ENCODE assay signal across 8 cellular contexts in the genomic region with DNA sequence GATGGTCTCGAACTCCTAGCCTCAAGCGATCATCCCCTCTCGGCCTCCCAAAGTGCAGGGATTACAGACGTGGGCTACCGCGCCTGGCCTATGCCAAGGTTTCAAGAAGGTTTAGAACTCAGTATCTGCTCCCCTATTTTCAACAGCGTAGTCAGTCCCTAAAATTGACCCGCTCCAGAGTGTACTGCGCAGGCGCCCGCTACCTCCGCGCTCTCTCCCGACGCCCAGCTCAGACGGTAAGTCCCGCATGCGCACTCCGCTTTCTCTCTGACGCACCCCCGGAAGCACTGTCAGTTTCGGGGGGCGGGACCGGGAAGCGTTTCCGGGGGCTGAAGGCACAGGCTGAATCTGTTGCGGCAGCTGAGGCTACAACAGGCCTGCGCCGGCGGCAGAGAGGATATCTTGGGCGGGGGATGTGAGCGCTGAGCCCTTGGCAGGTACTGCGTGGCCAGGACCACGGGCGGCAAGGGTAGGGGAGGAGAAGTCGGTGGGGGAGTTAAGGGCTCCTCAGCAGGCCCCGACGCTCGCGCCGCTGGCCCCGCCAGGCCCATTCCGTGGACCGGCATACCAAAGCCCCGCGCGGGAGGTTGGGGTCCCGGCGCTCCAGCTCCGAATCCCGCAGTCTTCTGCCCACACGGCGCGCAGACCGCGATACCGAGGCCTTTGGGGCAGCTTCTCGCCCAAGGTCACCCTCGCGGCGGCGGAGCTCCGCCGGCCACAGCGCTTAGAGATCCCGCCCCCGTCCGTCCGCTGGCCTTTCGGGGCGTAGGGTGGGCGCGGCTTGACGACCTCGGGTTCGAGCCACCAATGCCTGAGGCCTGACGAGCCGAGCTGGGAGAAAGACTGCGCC. TPM values are rescaled to one million over a fixed set of nuclear protein-coding genes. Genes with fewer than 3 reads are reported as not detected.
DNase-seq lines count a peak whose midpoint lies in the region; ATAC-seq, FAIRE-seq and TF ChIP-seq lines count a peak whose summit lies in the region.

A gene with protein sequence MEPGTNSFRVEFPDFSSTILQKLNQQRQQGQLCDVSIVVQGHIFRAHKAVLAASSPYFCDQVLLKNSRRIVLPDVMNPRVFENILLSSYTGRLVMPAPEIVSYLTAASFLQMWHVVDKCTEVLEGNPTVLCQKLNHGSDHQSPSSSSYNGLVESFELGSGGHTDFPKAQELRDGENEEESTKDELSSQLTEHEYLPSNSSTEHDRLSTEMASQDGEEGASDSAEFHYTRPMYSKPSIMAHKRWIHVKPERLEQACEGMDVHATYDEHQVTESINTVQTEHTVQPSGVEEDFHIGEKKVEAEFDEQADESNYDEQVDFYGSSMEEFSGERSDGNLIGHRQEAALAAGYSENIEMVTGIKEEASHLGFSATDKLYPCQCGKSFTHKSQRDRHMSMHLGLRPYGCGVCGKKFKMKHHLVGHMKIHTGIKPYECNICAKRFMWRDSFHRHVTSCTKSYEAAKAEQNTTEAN (plus strand): TSS at position 345 of the 850 bp plus-strand sequence. CDS start 27,470 bp downstream, outside the sequence.

- no peaks in the 10 kb centered on the region for H3K9me3 Mint-ChIP-seq in natural killer cell

- DNase-seq in EL: peak; percentile 97
- peak; percentile 97 for DNase-seq in H54 (ENCODE audit: insufficient read length, low spot score)
- DNase-seq in MG63: peak; percentile 96
- DNase-seq in SHP77 (lab: John Stamatoyannopoulos, UW): peak; percentile 92 to 96
- DNase-seq in activated T-helper 9 cell treated with anti-CD3 and anti-CD28 coated beads, Interleukin-2, amount 50 U/mL, for 16 hours (ENCODE audit: low read depth): peak; percentile 98
- DNase-seq in fibroblast of peridontal ligament (ENCODE audit: extremely low read depth): peak; percentile 95
- DNase-seq in natural killer cell: peak; percentile 97
- DNase-seq in stimulated activated naive CD4-positive, alpha-beta T cell (lab: John Stamatoyannopoulos, UW): peak; percentile 92 to 97 (median 96)

- peaks cover 0 to 3% of the 10 kb centered on the region in 2 donors for H3K27me3 Mint-ChIP-seq in natural killer cell (ENCODE audit: low read depth in 2 of 2)

- H3K4me1 Mint-ChIP-seq in natural killer cell: peaks cover 41 to 42% of the 10 kb centered on the region in 2 donors

- peak within 1 kb of the TSS; percentile 94 for H3K27ac Mint-ChIP-seq in natural killer cell

- FAIRE-seq in H54 (lab: Jason Lieb, UNC): peak; percentile 95

- peak; percentile 76 to 89 (median 82) for ATAC-seq in natural killer cell

- no peaks in the 10 kb centered on the region for H3K36me3 Mint-ChIP-seq in natural killer cell

- no peak for TF ChIP-seq CTCF in natural killer cell (IDR thresholded peaks at IDR 0.05)

- H3K4me3 Mint-ChIP-seq in natural killer cell: peak within 1 kb of the TSS; percentile 92

- intact Hi-C loops in natural killer cell (cut with micrococcal nuclease): no loop called here

- no peaks in the 10 kb centered on the region for H3K9me3 ChIP-seq in MG63

- peak; percentile 86 for TF ChIP-seq POLR2A in H54 (IDR thresholded peaks at IDR 0.05; ENCODE audit: low read depth, low read length)

- peak within 1 kb of the TSS; percentile 87 for H3K4me3 ChIP-seq in MG63

- peaks cover 23% of the 10 kb centered on the region for H3K36me3 ChIP-seq in MG63

- no peaks in the 10 kb centered on the region for H3K27me3 ChIP-seq in MG63

RNA-seq across cellular contexts. Expression of the gene that starts here (rescaled TPM):
- total RNA-seq in MG63 (2014; rRNA removed; shearing (Covaris generic); ENCODE audit: low replicate concordance): 3.2 and 3.8 TPM in 2 replicates
- total RNA-seq in natural killer cell: 10 to 100 TPM; 42.1 to 61.0 (median 57.2) TPM

Comparison
In these comparisons a context has a peak if more than half of its experiments do, and no peak if none do; other contexts are left out.
1. Peak in every context shown above with its lines: DNase-seq, ATAC-seq and H3K4me3 ChIP-seq.